ENCODE assay signal across 9 cellular contexts in the genomic region with DNA sequence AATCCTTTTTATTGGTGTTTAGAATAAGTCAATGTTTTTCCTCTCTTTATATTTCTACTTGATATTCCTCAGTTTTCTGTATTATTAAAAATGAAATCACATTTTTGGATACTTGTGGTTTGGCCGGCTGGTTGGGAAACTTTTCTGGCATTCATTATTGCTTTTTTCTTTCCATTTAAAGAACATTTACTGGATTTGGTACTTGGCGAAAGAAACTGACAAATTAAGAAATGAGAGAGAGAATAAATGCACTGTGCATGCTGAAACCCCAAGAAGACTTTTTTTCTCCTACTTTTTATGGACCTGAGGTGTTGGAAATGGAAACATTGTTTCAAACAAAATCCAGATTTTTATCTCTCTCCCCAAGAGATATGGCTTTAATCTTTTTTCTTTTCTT.
DNase-seq lines count a peak whose midpoint lies in the region; ATAC-seq and TF ChIP-seq lines count a peak whose summit lies in the region.
"Had no signal": no experiment of that assay in that cellular context is flagged by ENCODE, and none has a peak within 500 bp of the region (broad histone marks: within the 10 kb centered on the region; RNA-seq: fewer than 3 reads in every experiment).

No MANE protein-coding gene starts in this region.

- CTCF ChIA-PET in activated CD4-positive, alpha-beta memory T cell treated with anti-CD3 and anti-CD28 coated beads for 36 hours (lab: Charles Lee), result interaction anchor here (0.8 to 1.5 kb wide), 3 partner anchors 128 to 199 kb away, joined by 3 to 4 read pairs (median 4); a partner anchor contains a TSS

- ATAC-seq in HG02623 (IDR thresholded peaks at IDR 0.05; ENCODE audit: unreplicated experiment), result no peak

- H3K9me2 ChIP-seq in DOHH2 (replicated peaks; ENCODE audit: control insufficient read depth, low read length), result no peaks in the 10 kb centered on the region

- no peak for DNase-seq in activated CD4-positive, alpha-beta memory T cell treated with anti-CD3 and anti-CD28 coated beads for 36 hours
- peak; percentile 51 for DNase-seq in fibroblast of pulmonary artery (ENCODE audit: low read depth)
- no peak for DNase-seq in activated CD8-positive, alpha-beta memory T cell treated with anti-CD3 and anti-CD28 coated beads, Interleukin-2, amount 50 U/mL, for 48 hours
- DNase-seq in NCI-H187 (lab: John Stamatoyannopoulos, UW), result no peak
- no peak for DNase-seq in NCI-H2081 treated with DMSO at 0.1 percent for 48 hours (lab: John Stamatoyannopoulos, UW)
- DNase-seq: cortex of kidney had no signal

- 0 out of 2 replicates have a peak, but pooled peaks cover 3% of the 10 kb centered on the region for H3K9me3 ChIP-seq in DOHH2 (ENCODE audit: control insufficient read depth, insufficient read depth, low read length)
- no peaks in the 10 kb centered on the region for H3K9me3 ChIP-seq in skeletal muscle satellite cell (replicated peaks; ENCODE audit: low read length)

- TF ChIP-seq CTCF in DOHH2 (IDR thresholded peaks at IDR 0.05; ENCODE audit: low read depth, low read length, poor library complexity, severe bottlenecking) (no peak), fibroblast of pulmonary artery (IDR thresholded peaks at IDR 0.05; ENCODE audit: low read length, missing control alignments) (no peak)

- peaks cover 50% of the 10 kb centered on the region for H3K4me1 Mint-ChIP-seq in activated CD4-positive, alpha-beta memory T cell treated with anti-CD3 and anti-CD28 coated beads for 36 hours (ENCODE audit: low read depth)

- intact Hi-C loops in activated CD4-positive, alpha-beta memory T cell treated with anti-CD3 and anti-CD28 coated beads for 36 hours (cut with micrococcal nuclease), result loop anchor here (1.0 to 10.0 kb wide), 7 partner anchors 27 to 221 kb away; no protein-coding TSS in a partner anchor

- H4K20me1 ChIP-seq in DOHH2 (ENCODE audit: control insufficient read depth, insufficient read depth, low read depth, low read length), result no peaks in the 10 kb centered on the region

- H3K36me3 ChIP-seq in DOHH2 (ENCODE audit: control insufficient read depth, low read length) (peaks cover 2% of the 10 kb centered on the region; the same call in 1 of the 2 replicates), skeletal muscle satellite cell (ENCODE audit: insufficient read depth, low read length) (no peaks in the 10 kb centered on the region)

- no peaks in the 10 kb centered on the region for H3K79me2 ChIP-seq in DOHH2 (ENCODE audit: control insufficient read depth, low read length)

- POLR2A ChIA-PET in activated CD4-positive, alpha-beta memory T cell treated with anti-CD3 and anti-CD28 coated beads for 36 hours (lab: Charles Lee), result interaction anchor here (1.1 kb wide), 1 partner anchor 72 kb away, joined by 5 read pairs; no protein-coding TSS in a partner anchor

- peaks cover 19% of the 10 kb centered on the region for H3K4me1 ChIP-seq in DOHH2 (ENCODE audit: control insufficient read depth, low read length)
- H3K4me1 ChIP-seq in skeletal muscle satellite cell (ENCODE audit: control insufficient read depth, insufficient read depth, low read length), result peaks cover 44% of the 10 kb centered on the region

- H3K4me3 ChIP-seq in DOHH2 (ENCODE audit: low read length), result no peak overlapping the region
- no peak overlapping the region for H3K4me3 ChIP-seq in fibroblast of pulmonary artery (replicated peaks; ENCODE audit: low read depth, low read length)
- H3K4me3 ChIP-seq in skeletal muscle satellite cell (ENCODE audit: low read length), result peak overlapping the region; percentile 1

- 0 out of 2 replicates have a peak overlapping the region, but pooled peaks have one; percentile 50 for H3K27ac ChIP-seq in DOHH2 (ENCODE audit: low read depth, low read length)

- no peaks in the 10 kb centered on the region for H3F3A ChIP-seq in DOHH2 (ENCODE audit: control insufficient read depth, insufficient read depth)

- H3K4me2 ChIP-seq in DOHH2 (ENCODE audit: low read length) (peak overlapping the region; percentile 64; the same call in 1 of the 2 replicates), skeletal muscle satellite cell (ENCODE audit: low read length) (peak overlapping the region; percentile 60)

- H3K9me3 Mint-ChIP-seq in activated CD4-positive, alpha-beta memory T cell treated with anti-CD3 and anti-CD28 coated beads for 36 hours, result no peaks in the 10 kb centered on the region

- H3K27me3 Mint-ChIP-seq in activated CD4-positive, alpha-beta memory T cell treated with anti-CD3 and anti-CD28 coated beads for 36 hours, result no peaks in the 10 kb centered on the region

- H3K27me3 ChIP-seq in DOHH2 (ENCODE audit: control insufficient read depth, low read length) (0 out of 2 replicates have a peak, but pooled peaks cover 4% of the 10 kb centered on the region), skeletal muscle satellite cell (ENCODE audit: control insufficient read depth, insufficient read depth, low read length) (no peaks in the 10 kb centered on the region)

- no peak overlapping the region for H3K9ac ChIP-seq in skeletal muscle satellite cell (ENCODE audit: low read depth, low read length)

- H3K36me3 Mint-ChIP-seq in activated CD4-positive, alpha-beta memory T cell treated with anti-CD3 and anti-CD28 coated beads for 36 hours, result no peaks in the 10 kb centered on the region

- peak overlapping the region; percentile 80 for H3K27ac Mint-ChIP-seq in activated CD4-positive, alpha-beta memory T cell treated with anti-CD3 and anti-CD28 coated beads for 36 hours

- H3K4me3 Mint-ChIP-seq in activated CD4-positive, alpha-beta memory T cell treated with anti-CD3 and anti-CD28 coated beads for 36 hours, result peak overlapping the region; percentile 33
